Comparison of ENCODE assay signal across 14 cellular contexts in the genomic region with DNA sequence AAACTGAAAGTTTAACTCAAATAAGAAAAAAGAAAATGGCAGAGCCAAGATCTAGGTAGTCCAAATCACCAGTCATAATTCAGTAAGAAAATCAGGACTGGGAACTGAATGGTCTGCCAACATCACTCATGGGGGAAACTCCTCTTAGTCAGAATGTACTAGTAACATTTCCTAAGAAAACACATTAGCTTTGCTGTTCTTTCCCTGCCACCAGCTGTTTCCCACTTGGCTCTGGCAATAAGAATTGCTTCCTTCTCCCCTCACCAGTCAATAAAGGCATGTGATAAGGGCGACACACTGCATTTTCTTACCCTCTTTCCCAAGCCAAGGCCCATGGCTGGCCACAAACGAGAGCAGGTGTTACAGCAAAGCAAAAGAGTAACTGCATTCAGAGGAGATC. TPM values are rescaled to one million over a fixed set of nuclear protein-coding genes. Genes with fewer than 3 reads are reported as not detected.
DNase-seq lines count a peak whose midpoint lies in the region; ATAC-seq and TF ChIP-seq lines count a peak whose summit lies in the region.
"Had no signal": no experiment of that assay in that cellular context is flagged by ENCODE, and none has a peak within 500 bp of the region (broad histone marks: within the 10 kb centered on the region; RNA-seq: fewer than 3 reads in every experiment).

No MANE protein-coding gene starts in this region.

- H3K27me3 ChIP-seq in gastroesophageal sphincter (no peaks in the 10 kb centered on the region), osteoblast (ENCODE audit: insufficient read depth, low read length) (no peaks in the 10 kb centered on the region), ovary (no peaks in the 10 kb centered on the region), suprapubic skin (no peaks in the 10 kb centered on the region)
- H3K27me3 ChIP-seq: colonic mucosa, spleen had no signal

- peaks cover 2 to 78% of the 10 kb centered on the region in 2 donors for H3K36me3 ChIP-seq in gastroesophageal sphincter
- H3K36me3 ChIP-seq in osteoblast (ENCODE audit: insufficient read depth, low read length), result peaks cover 8% of the 10 kb centered on the region
- no peaks in the 10 kb centered on the region for H3K36me3 ChIP-seq in ovary
- H3K36me3 ChIP-seq in suprapubic skin, result peaks cover 40% of the 10 kb centered on the region
- H3K36me3 ChIP-seq: colonic mucosa had no signal

- TF ChIP-seq POLR2A in gastroesophageal sphincter (IDR thresholded peaks at IDR 0.05), result no peak
- TF ChIP-seq POLR2A in ovary (IDR thresholded peaks at IDR 0.05), result no peak
- TF ChIP-seq POLR2A in suprapubic skin (IDR thresholded peaks at IDR 0.05), result no peak

- TF ChIP-seq CTCF in gastroesophageal sphincter (IDR thresholded peaks at IDR 0.05), result no peak
- TF ChIP-seq CTCF in osteoblast (IDR thresholded peaks at IDR 0.05; ENCODE audit: extremely low read depth, low read depth, low read length), result no peak
- TF ChIP-seq CTCF in mesothelial cell of epicardium (IDR thresholded peaks at IDR 0.05; ENCODE audit: unreplicated experiment), result no peak
- no peak for TF ChIP-seq CTCF in ovary (IDR thresholded peaks at IDR 0.05)
- TF ChIP-seq CTCF in suprapubic skin (IDR thresholded peaks at IDR 0.05), result no peak

- intact Hi-C loops in ovary (cut with DNase I), result no loop called here

- no peak overlapping the region for H2AFZ ChIP-seq in osteoblast (ENCODE audit: low read length)
- H2AFZ ChIP-seq: parathyroid adenoma had no signal

- H3K4me1 ChIP-seq in gastroesophageal sphincter (no peaks in the 10 kb centered on the region), osteoblast (ENCODE audit: insufficient read depth, low read length) (peaks cover 3% of the 10 kb centered on the region), ovary (ENCODE audit: insufficient read depth) (no peaks in the 10 kb centered on the region), suprapubic skin (no peaks in the 10 kb centered on the region)
- H3K4me1 ChIP-seq: colonic mucosa, spleen had no signal

- no peak overlapping the region for H3K27ac Mint-ChIP-seq in mesothelial cell of epicardium
- H3K27ac Mint-ChIP-seq: activated T-helper 2 cell treated with anti-CD3 and anti-CD28 coated beads, Interferon-gamma antibody, Interleukin-2, Interleukin-4, amounts not matched to agents 10 μg/mL and 5 μg/mL and 100 μg/mL, durations not matched to agents 14 hours and 24 hours and 36 hours had no signal

- no peaks in the 10 kb centered on the region for H3K79me2 ChIP-seq in osteoblast (ENCODE audit: insufficient read depth, low read length)
- H3K79me2 ChIP-seq: parathyroid adenoma had no signal

- no peak overlapping the region for H3K4me3 Mint-ChIP-seq in mesothelial cell of epicardium

- H3K4me3 ChIP-seq in gastroesophageal sphincter (no peak overlapping the region), osteoblast (ENCODE audit: insufficient read depth, low read length) (no peak overlapping the region), ovary (no peak overlapping the region), suprapubic skin (no peak overlapping the region)
- H3K4me3 ChIP-seq: colonic mucosa, spleen had no signal

- H3K27me3 Mint-ChIP-seq in mesothelial cell of epicardium (ENCODE audit: low read depth), result no peaks in the 10 kb centered on the region

- no peaks in the 10 kb centered on the region for H3K9me3 ChIP-seq in gastroesophageal sphincter
- no peaks in the 10 kb centered on the region for H3K9me3 ChIP-seq in osteoblast (ENCODE audit: low read depth, low read length)
- no peaks in the 10 kb centered on the region for H3K9me3 ChIP-seq in ovary
- no peaks in the 10 kb centered on the region for H3K9me3 ChIP-seq in suprapubic skin
- H3K9me3 ChIP-seq: colonic mucosa, spleen had no signal

- peaks cover 49% of the 10 kb centered on the region for H3K36me3 Mint-ChIP-seq in mesothelial cell of epicardium

- H3K4me2 ChIP-seq in osteoblast (ENCODE audit: insufficient read depth, low read length), result no peak overlapping the region

- peaks cover 3% of the 10 kb centered on the region for H3K4me1 Mint-ChIP-seq in mesothelial cell of epicardium

- ATAC-seq in gastroesophageal sphincter, result peak; percentile 28

- no peak overlapping the region for H3K27ac ChIP-seq in gastroesophageal sphincter
- H3K27ac ChIP-seq in osteoblast (ENCODE audit: low read depth, low read length), result no peak overlapping the region
- no peak overlapping the region for H3K27ac ChIP-seq in ovary
- H3K27ac ChIP-seq in suprapubic skin, result no peak overlapping the region
- H3K27ac ChIP-seq: colonic mucosa, parathyroid adenoma, spleen had no signal

- H4K20me1 ChIP-seq in osteoblast (ENCODE audit: insufficient read depth, low read length), result no peaks in the 10 kb centered on the region

- TF ChIP-seq EP300 in gastroesophageal sphincter (IDR thresholded peaks at IDR 0.05) (no peak), ovary (IDR thresholded peaks at IDR 0.05) (no peak), suprapubic skin (IDR thresholded peaks at IDR 0.05) (no peak)

- peak; percentile 3 for DNase-seq in HCEC 1CT
- peak; percentile 38 for DNase-seq in astrocyte of the hippocampus (ENCODE audit: low read depth, low spot score)
- peak; percentile 69 for DNase-seq in osteoblast (ENCODE audit: insufficient read length, low spot score, missing footprints)
- no peak for DNase-seq in nucleus accumbens (lab: John Stamatoyannopoulos, UW)
- DNase-seq in mesothelial cell of epicardium (ENCODE audit: low spot score in 2 of 2, unreplicated experiment in 2 of 2), result no peak
- DNase-seq in ovary, result no peak
- DNase-seq in suprapubic skin (ENCODE audit: low spot score in 2 of 2), result no peak
- DNase-seq: amygdala, colonic mucosa, SHP77 treated with DMSO at 0.1 percent for 48 hours, spleen had no signal

- H3K9me3 Mint-ChIP-seq in mesothelial cell of epicardium, result peaks cover 6% of the 10 kb centered on the region
- H3K9me3 Mint-ChIP-seq: activated T-helper 2 cell treated with anti-CD3 and anti-CD28 coated beads, Interferon-gamma antibody, Interleukin-2, Interleukin-4, amounts not matched to agents 10 μg/mL and 5 μg/mL and 100 μg/mL, durations not matched to agents 14 hours and 24 hours and 36 hours had no signal

- 67% methylated on average over 1 of the region's 2 CpGs; no CpG with 5 or more reads in 1 of the 2 donors for WGBS in gastroesophageal sphincter (ENCODE audit: low coverage in 1 of 2), 2 donors
- 40 to 58% (median 56%) methylated on average over 2 of the region's 2 CpGs for WGBS in ovary, 3 donors
- 69% methylated on average over 2 of the region's 2 CpGs for WGBS in suprapubic skin

RNA-seq across cellular contexts. Expression of gene PIK3R4, which starts 46.1 kb away (rescaled TPM):
- total RNA-seq in gastroesophageal sphincter, result 10 to 100 TPM; 28.0 to 40.2 (median 34.8) TPM
- 30.4 and 35.5 TPM in 2 replicates for total RNA-seq in osteoblast
- total RNA-seq in mesothelial cell of epicardium, result 24.7 to 27.6 TPM (median 26.6 TPM) in 3 replicates
- total RNA-seq in ovary, result 10 to 100 TPM; 22.1 to 43.8 (median 29.7) TPM
- 10 to 100 TPM; 27.6 to 31.2 TPM for polyA plus RNA-seq in ovary
- 10 to 100 TPM; 35.6 to 48.5 (median 39.3) TPM for total RNA-seq in suprapubic skin

Comparison
In these comparisons a context has a peak if more than half of its experiments do, and no peak if none do; other contexts are left out.
1. DNase-seq: peak in HCEC 1CT (single experiment), astrocyte of the hippocampus (single experiment) and osteoblast (single experiment); none in nucleus accumbens (0 of 56), mesothelial cell of epicardium (0 of 2), ovary (0 of 5) and suprapubic skin (0 of 2).